Comparison of ENCODE assay signal across 8 cellular contexts in genomic region chr15:72272997-72273352, GRCh38. TPM values are rescaled to one million over a fixed set of nuclear protein-coding genes. Genes with fewer than 3 reads are reported as not detected.
DNase-seq lines count a peak whose midpoint lies in the region; ATAC-seq and TF ChIP-seq lines count a peak whose summit lies in the region.

No MANE protein-coding gene starts in this region.

- H4K20me1 ChIP-seq in KMS-11 (ENCODE audit: insufficient read depth): no peaks in the 10 kb centered on the region

- intact Hi-C loops in dendritic cell treated with granulocyte-macrophage colony-stimulating factor and Interleukin-4, amounts not matched to agents 40 ng/mL and 50 ng/mL, for 4 days (cut with micrococcal nuclease): loop anchor here (1.0 to 5.0 kb wide), 2 partner anchors 43 to 76 kb away; partner anchors contain the start of gene GRAMD2A

- H3K4me1 Mint-ChIP-seq in CD4-positive, CD25-positive, alpha-beta regulatory T cell: peaks cover 6 to 46% (median 29%) of the 10 kb centered on the region in 4 donors
- H3K4me1 Mint-ChIP-seq in dendritic cell treated with granulocyte-macrophage colony-stimulating factor and Interleukin-4, amounts not matched to agents 40 ng/mL and 50 ng/mL, for 4 days (ENCODE audit: low read depth): peaks cover 35% of the 10 kb centered on the region
- H3K4me1 Mint-ChIP-seq in nephron progenitor cell: peaks cover 29% of the 10 kb centered on the region

- peak overlapping the region; percentile 90 to 96 (median 95) for H3K27ac Mint-ChIP-seq in CD4-positive, CD25-positive, alpha-beta regulatory T cell
- peak overlapping the region; percentile 83 for H3K27ac Mint-ChIP-seq in dendritic cell treated with granulocyte-macrophage colony-stimulating factor and Interleukin-4, amounts not matched to agents 40 ng/mL and 50 ng/mL, for 4 days
- no peak overlapping the region for H3K27ac Mint-ChIP-seq in nephron progenitor cell

- peak overlapping the region; percentile 36; the same call in 1 of the 2 replicates for H3K4me2 ChIP-seq in KMS-11

- peaks cover 20% of the 10 kb centered on the region for H3K4me1 ChIP-seq in CD4-positive, CD25-positive, alpha-beta regulatory T cell (ENCODE audit: control insufficient read depth, insufficient read depth, low read length, poor library complexity, severe bottlenecking)
- H3K4me1 ChIP-seq in KMS-11 (ENCODE audit: low read depth, poor library complexity, severe bottlenecking): peaks cover 20% of the 10 kb centered on the region

- no peaks in the 10 kb centered on the region for H3K27me3 Mint-ChIP-seq in CD4-positive, CD25-positive, alpha-beta regulatory T cell
- peaks cover 8% of the 10 kb centered on the region for H3K27me3 Mint-ChIP-seq in dendritic cell treated with granulocyte-macrophage colony-stimulating factor and Interleukin-4, amounts not matched to agents 40 ng/mL and 50 ng/mL, for 4 days
- H3K27me3 Mint-ChIP-seq in nephron progenitor cell (ENCODE audit: low read depth, poor library complexity): peaks cover 43% of the 10 kb centered on the region

- H2AFZ ChIP-seq in KMS-11 (ENCODE audit: low read depth): peak overlapping the region; percentile 71

- peak; percentile 11; the same call in 1 of the 2 replicates for TF ChIP-seq CTCF in KMS-11 (conservative IDR thresholded peaks at IDR 0.05; ENCODE audit: low read depth, low read length)
- TF ChIP-seq CTCF in nephron progenitor cell (IDR thresholded peaks at IDR 0.05): no peak

- no peaks in the 10 kb centered on the region for H3K27me3 ChIP-seq in CD4-positive, CD25-positive, alpha-beta regulatory T cell (ENCODE audit: control insufficient read depth, insufficient read depth, low read length)
- H3K27me3 ChIP-seq in KMS-11 (ENCODE audit: insufficient read depth, low read depth): no peaks in the 10 kb centered on the region

- H3K27ac ChIP-seq in CD4-positive, CD25-positive, alpha-beta regulatory T cell (ENCODE audit: insufficient read depth, low read length, poor library complexity, severe bottlenecking): peak overlapping the region; percentile 85
- H3K27ac ChIP-seq in KMS-11: no peak overlapping the region; the same call in 1 of the 2 replicates

- peaks cover 15% of the 10 kb centered on the region; the same call in 1 of the 2 replicates for H3K79me2 ChIP-seq in KMS-11 (ENCODE audit: insufficient read depth, low read depth)

- no peak for ATAC-seq in CD4-positive, CD25-positive, alpha-beta regulatory T cell (ENCODE audit: low read depth in 2 of 2)
- ATAC-seq in HG03045 (IDR thresholded peaks at IDR 0.05; ENCODE audit: unreplicated experiment) (no peak), GM18867 (IDR thresholded peaks at IDR 0.05; ENCODE audit: unreplicated experiment) (no peak)

- H3K9ac ChIP-seq in KMS-11: peak overlapping the region; percentile 12; the same call in 1 of the 2 replicates

- peak overlapping the region; percentile 87 to 96 (median 89) for H3K4me3 Mint-ChIP-seq in CD4-positive, CD25-positive, alpha-beta regulatory T cell
- H3K4me3 Mint-ChIP-seq in dendritic cell treated with granulocyte-macrophage colony-stimulating factor and Interleukin-4, amounts not matched to agents 40 ng/mL and 50 ng/mL, for 4 days: peak overlapping the region; percentile 69
- peak overlapping the region; percentile 81 for H3K4me3 Mint-ChIP-seq in nephron progenitor cell

- H3K9me3 Mint-ChIP-seq in CD4-positive, CD25-positive, alpha-beta regulatory T cell: no peaks in the 10 kb centered on the region
- no peaks in the 10 kb centered on the region for H3K9me3 Mint-ChIP-seq in dendritic cell treated with granulocyte-macrophage colony-stimulating factor and Interleukin-4, amounts not matched to agents 40 ng/mL and 50 ng/mL, for 4 days
- H3K9me3 Mint-ChIP-seq in nephron progenitor cell: no peaks in the 10 kb centered on the region

- peaks cover 6% of the 10 kb centered on the region for H3K36me3 ChIP-seq in CD4-positive, CD25-positive, alpha-beta regulatory T cell (ENCODE audit: control insufficient read depth, insufficient read depth, low read length)
- H3K36me3 ChIP-seq in KMS-11 (ENCODE audit: insufficient read depth): no peaks in the 10 kb centered on the region

- H3K9me3 ChIP-seq in CD4-positive, CD25-positive, alpha-beta regulatory T cell (ENCODE audit: control insufficient read depth in 2 of 2, low read length in 2 of 2): no peaks in the 10 kb centered on the region

- H3K36me3 Mint-ChIP-seq in CD4-positive, CD25-positive, alpha-beta regulatory T cell: no peaks in the 10 kb centered on the region
- H3K36me3 Mint-ChIP-seq in dendritic cell treated with granulocyte-macrophage colony-stimulating factor and Interleukin-4, amounts not matched to agents 40 ng/mL and 50 ng/mL, for 4 days (ENCODE audit: low read depth): peaks cover 30% of the 10 kb centered on the region
- H3K36me3 Mint-ChIP-seq in nephron progenitor cell (ENCODE audit: low read depth): peaks cover 16% of the 10 kb centered on the region

- H3K4me3 ChIP-seq in CD4-positive, CD25-positive, alpha-beta regulatory T cell (ENCODE audit: low read depth, low read length): peak overlapping the region; percentile 78
- no peak overlapping the region for H3K4me3 ChIP-seq in KMS-11 (IDR thresholded peaks at IDR 0.05; ENCODE audit: insufficient read depth, low read depth, low read length)

- DNase-seq in CD4-positive, CD25-positive, alpha-beta regulatory T cell: no peak
- DNase-seq in nephron progenitor cell (no peak), SHP77 (lab: John Stamatoyannopoulos, UW) (no peak), cerebellar nuclear complex (lab: John Stamatoyannopoulos, UW) (no peak)

RNA-seq across cellular contexts. Expression of gene PARP6, which starts 0.6 kb away (rescaled TPM):
- 101 TPM for total RNA-seq in CD4-positive, CD25-positive, alpha-beta regulatory T cell
- 10 to 100 TPM; 14.5 to 19.2 (median 16.0) TPM for polyA plus RNA-seq in CD4-positive, CD25-positive, alpha-beta regulatory T cell

RNA-seq across cellular contexts. Expression of gene PKM, which starts 42.0 kb away (rescaled TPM):
- total RNA-seq in CD4-positive, CD25-positive, alpha-beta regulatory T cell: 332 TPM
- 100 to 1,000 TPM; 380 to 510 (median 440) TPM for polyA plus RNA-seq in CD4-positive, CD25-positive, alpha-beta regulatory T cell

RNA-seq across cellular contexts. Expression of gene CELF6, which starts 47.0 kb away (rescaled TPM):
- total RNA-seq in CD4-positive, CD25-positive, alpha-beta regulatory T cell: 1.7 TPM
- under 1 TPM in 1 of 4 donors, not detected in 3; 0.14 TPM for polyA plus RNA-seq in CD4-positive, CD25-positive, alpha-beta regulatory T cell
